Comparison of ENCODE assay signal across 3 cellular contexts in the genomic region with DNA sequence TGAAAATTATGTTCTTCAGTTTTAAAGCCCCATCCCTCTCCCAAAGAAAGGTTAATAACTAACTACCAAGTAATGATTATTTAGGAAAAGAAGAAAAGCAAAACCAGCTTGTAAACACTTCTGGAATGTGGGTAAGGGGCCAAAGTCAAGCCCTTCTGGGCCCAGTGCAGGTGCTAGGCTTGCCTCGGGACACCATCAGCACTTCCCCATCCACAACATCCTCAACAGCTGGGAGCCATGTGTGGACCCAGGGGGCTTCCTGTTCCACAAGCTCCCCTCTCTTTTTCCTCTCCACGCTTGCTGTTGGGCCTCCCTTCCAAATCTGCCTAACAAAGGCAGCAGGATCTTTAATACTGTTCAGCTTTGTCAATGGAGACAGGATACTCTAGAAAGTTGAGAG. TPM values are rescaled to one million over a fixed set of nuclear protein-coding genes. Genes with fewer than 3 reads are reported as not detected.
"Had no signal": no experiment of that assay in that cellular context is flagged by ENCODE, and none has a peak within 500 bp of the region (broad histone marks: within the 10 kb centered on the region; RNA-seq: fewer than 3 reads in every experiment).

No MANE protein-coding gene starts in this region.

RNA-seq across cellular contexts. Expression of gene CSPG4, which starts 58.4 kb away (rescaled TPM):
- total RNA-seq: activated CD8-positive, alpha-beta T cell treated with anti-CD3 and anti-CD28 coated beads, Interleukin-2, amount 10 ng/mL, durations not matched to agents 7 days and 5 days; activated naive CD4-positive, alpha-beta T cell treated with anti-CD3 and anti-CD28 coated beads, Interleukin-2, amount 50 U/mL, for 72 hours; activated T-helper 1 cell treated with anti-CD3 and anti-CD28 coated beads, Interleukin-12 subunit alpha, Interleukin-12 subunit beta, Interleukin-2, Interleukin-4 antibody, amounts not matched to agents 30 ng/mL and 10 ng/mL and 1 ng/mL, durations not matched to agents 14 hours and 24 hours and 36 hours had no signal
